Comparison of ENCODE assay signal across 8 cellular contexts in the genomic region with DNA sequence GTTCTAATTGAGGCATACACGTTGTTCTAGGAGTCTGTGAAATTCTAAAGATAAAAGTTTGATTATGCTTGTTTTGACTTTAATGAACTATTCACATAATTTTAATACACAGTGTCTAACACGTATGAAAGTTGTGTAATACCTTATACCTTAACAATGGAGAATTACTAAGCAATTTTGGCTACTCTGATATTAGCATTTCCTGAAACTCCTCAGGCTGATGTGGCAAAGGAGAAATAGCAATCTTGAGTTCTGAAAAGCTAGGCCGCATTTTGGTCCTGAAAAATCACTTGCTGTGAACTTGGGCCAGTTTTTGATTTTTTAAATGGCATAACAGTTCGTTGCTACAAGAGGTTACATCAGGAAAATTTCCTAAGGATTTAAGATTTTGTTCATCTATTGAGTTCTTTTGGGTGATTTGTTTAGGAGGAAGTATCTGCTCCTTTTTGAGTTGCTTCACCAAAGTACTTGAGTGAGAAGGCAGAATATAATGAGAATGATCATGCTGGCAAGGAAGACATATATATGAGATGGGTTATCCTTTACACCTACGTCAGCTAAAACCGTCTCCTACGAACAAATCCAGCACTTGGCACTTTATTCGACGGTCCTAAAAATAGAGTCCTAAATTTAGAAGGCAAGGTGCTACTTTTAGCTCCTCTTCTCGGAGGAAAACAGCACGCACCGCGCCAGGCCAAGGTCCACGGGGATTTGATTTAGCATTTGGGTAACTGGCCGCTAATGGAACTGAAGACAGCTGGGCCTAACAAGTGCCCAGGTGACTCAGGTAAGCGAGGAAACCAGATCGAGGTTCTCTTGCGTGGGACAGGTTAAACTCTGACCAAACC. TPM values are rescaled to one million over a fixed set of nuclear protein-coding genes. Genes with fewer than 3 reads are reported as not detected.
DNase-seq lines count a peak whose midpoint lies in the region; ATAC-seq, FAIRE-seq and TF ChIP-seq lines count a peak whose summit lies in the region.

No MANE protein-coding gene starts in this region.

- peaks cover 23% of the 10 kb centered on the region for H3K36me3 Mint-ChIP-seq in activated CD8-positive, alpha-beta T cell treated with anti-CD3 and anti-CD28 coated beads, Interleukin-2, amount 10 ng/mL, durations not matched to agents 7 days and 5 days (ENCODE audit: low read depth)

- peak overlapping the region; percentile 97 for H3K27ac Mint-ChIP-seq in activated CD8-positive, alpha-beta T cell treated with anti-CD3 and anti-CD28 coated beads, Interleukin-2, amount 10 ng/mL, durations not matched to agents 7 days and 5 days

- peak overlapping the region; percentile 93 for H3K4me3 Mint-ChIP-seq in activated CD8-positive, alpha-beta T cell treated with anti-CD3 and anti-CD28 coated beads, Interleukin-2, amount 10 ng/mL, durations not matched to agents 7 days and 5 days

- H3K9me3 Mint-ChIP-seq in activated CD8-positive, alpha-beta T cell treated with anti-CD3 and anti-CD28 coated beads, Interleukin-2, amount 10 ng/mL, durations not matched to agents 7 days and 5 days (ENCODE audit: insufficient read depth) = peaks cover 8% of the 10 kb centered on the region

- in situ Hi-C loops in KBM-7 (cut with MboI; ENCODE audit: low pct_unique_long_range_greater_than_20kb, low sequenced_read_pairs) = no loop called here

- DNase-seq in GM04503 (ENCODE audit: low read depth) = peak; percentile 19
- DNase-seq in KBM-7 = peak; percentile 61
- DNase-seq in activated CD8-positive, alpha-beta T cell treated with anti-CD3 and anti-CD28 coated beads, Interleukin-2, amount 10 ng/mL, durations not matched to agents 7 days and 5 days = no peak
- DNase-seq in Right ventricle myocardium superior = peak; percentile 76
- peak; percentile 37 for DNase-seq in pons (ENCODE audit: low spot score)
- no peak for DNase-seq in D721Med (ENCODE audit: insufficient read length, low spot score)
- no peak for DNase-seq in GM10248 (ENCODE audit: extremely low spot score)

- no peaks in the 10 kb centered on the region for H3K27me3 Mint-ChIP-seq in activated CD8-positive, alpha-beta T cell treated with anti-CD3 and anti-CD28 coated beads, Interleukin-2, amount 10 ng/mL, durations not matched to agents 7 days and 5 days (ENCODE audit: low read depth)

- H3K4me1 Mint-ChIP-seq in activated CD8-positive, alpha-beta T cell treated with anti-CD3 and anti-CD28 coated beads, Interleukin-2, amount 10 ng/mL, durations not matched to agents 7 days and 5 days (ENCODE audit: low read depth) = peaks cover 46% of the 10 kb centered on the region

- intact Hi-C loops in Right ventricle myocardium superior (cut with DNase I) = loop anchor here (10.0 kb wide), 1 partner anchor 81 kb away; no protein-coding TSS in a partner anchor

- TF ChIP-seq CTCF in D721Med (IDR thresholded peaks at IDR 0.05; ENCODE audit: insufficient read depth, missing control alignments) = no peak
- TF ChIP-seq CTCF in GM10248 (IDR thresholded peaks at IDR 0.05; ENCODE audit: control extremely low read depth, extremely low read depth, low read depth, missing control alignments) = no peak

- CTCF ChIA-PET in activated CD8-positive, alpha-beta T cell treated with anti-CD3 and anti-CD28 coated beads, Interleukin-2, amount 10 ng/mL, durations not matched to agents 7 days and 5 days (lab: Charles Lee) = interaction anchor here (1.4 to 3.8 kb wide), 2 partner anchors 11 to 34 kb away, joined by 3 to 17 read pairs; no protein-coding TSS in a partner anchor
- CTCF ChIA-PET in GM10248 (lab: Yijun Ruan, JAX) = interaction anchor here (1.3 to 1.9 kb wide), 3 partner anchors 34 to 101 kb away, joined by 3 to 5 read pairs (median 4); partner anchors contain the start of gene TRAPPC6B

- ATAC-seq in activated CD8-positive, alpha-beta T cell treated with anti-CD3 and anti-CD28 coated beads, Interleukin-2, amount 10 ng/mL, durations not matched to agents 7 days and 5 days = no peak
- peak; percentile 61 for ATAC-seq in Right ventricle myocardium superior (ENCODE audit: poor library complexity)
- no peak for ATAC-seq in GM21367 (IDR thresholded peaks at IDR 0.05; ENCODE audit: unreplicated experiment)

- POLR2A ChIA-PET in activated CD8-positive, alpha-beta T cell treated with anti-CD3 and anti-CD28 coated beads, Interleukin-2, amount 10 ng/mL, durations not matched to agents 7 days and 5 days (lab: Charles Lee) = interaction anchor here (1.3 to 4.1 kb wide), 6 partner anchors 37 to 166 kb away, joined by 3 to 44 read pairs (median 8); partner anchors contain the start of genes FBXO33, GEMIN2, PNN and TRAPPC6B
- POLR2A ChIA-PET in GM10248 (lab: Yijun Ruan, JAX) = no interaction called here

- FAIRE-seq in D721Med (lab: Jason Lieb, UNC) = no peak

RNA-seq across cellular contexts. Expression of gene MIA2, which starts 32.2 kb away (rescaled TPM):
- total RNA-seq in activated CD8-positive, alpha-beta T cell treated with anti-CD3 and anti-CD28 coated beads, Interleukin-2, amount 10 ng/mL, durations not matched to agents 7 days and 5 days = 10 to 100 TPM; 18.6 to 21.2 TPM
- total RNA-seq in Right ventricle myocardium superior = 28.6 TPM

Comparison
In these comparisons a context has a peak if more than half of its experiments do, and no peak if none do; other contexts are left out.
1. DNase-seq: peak in GM04503 (single experiment), KBM-7 (single experiment), Right ventricle myocardium superior (single experiment) and pons (single experiment); none in activated CD8-positive, alpha-beta T cell treated with anti-CD3 and anti-CD28 coated beads, Interleukin-2, amount 10 ng/mL, durations not matched to agents 7 days and 5 days (single experiment), D721Med (single experiment) and GM10248 (single experiment).